In genomic region chr19:55454787-55455243, GRCh38 we compare ENCODE assay signal across 8 cellular contexts. TPM values are rescaled to one million over a fixed set of nuclear protein-coding genes. Genes with fewer than 3 reads are reported as not detected.
DNase-seq lines count a peak whose midpoint lies in the region; ATAC-seq and TF ChIP-seq lines count a peak whose summit lies in the region.

No MANE protein-coding gene starts in this region.

- ATAC-seq in GM19397 (IDR thresholded peaks at IDR 0.05; ENCODE audit: unreplicated experiment) (no peak), GM21515 (IDR thresholded peaks at IDR 0.05; ENCODE audit: unreplicated experiment) (no peak)

- peak; percentile 75 for DNase-seq in NCI-H82 (lab: John Stamatoyannopoulos, UW)
- DNase-seq in NCI-H82 treated with DMSO at 0.1 percent for 48 hours (lab: John Stamatoyannopoulos, UW; ENCODE audit: unreplicated experiment): no peak
- DNase-seq in NCI-H2196 (lab: John Stamatoyannopoulos, UW; ENCODE audit: unreplicated experiment): peak; percentile 67
- peak; percentile 35 for DNase-seq in activated T-cell treated with anti-CD3 and anti-CD28 coated beads for 1 hour (ENCODE audit: low read depth)
- no peak for DNase-seq in fibroblast of the aortic adventitia (ENCODE audit: low read depth)
- no peak for DNase-seq in retinal pigment epithelial cell (ENCODE audit: low read depth)

- TF ChIP-seq CTCF in fibroblast of the aortic adventitia (IDR thresholded peaks at IDR 0.05; ENCODE audit: insufficient read depth, low read length) (peak; percentile 76), retinal pigment epithelial cell (conservative IDR thresholded peaks at IDR 0.05; ENCODE audit: low read depth, low read length) (peak; percentile 84)

- H3K4me3 ChIP-seq in fibroblast of the aortic adventitia (ENCODE audit: low read depth, low read length) (no peak overlapping the region), retinal pigment epithelial cell (ENCODE audit: low read length) (no peak overlapping the region)

RNA-seq across cellular contexts. Expression of gene ISOC2, which starts 6.6 kb away (rescaled TPM):
- 24.4 and 41.3 TPM in 2 replicates for total RNA-seq in fibroblast of the aortic adventitia (ENCODE audit: low replicate concordance)

RNA-seq across cellular contexts. Expression of gene C19orf85, which starts 9.7 kb away (rescaled TPM):
- not detected in 2 replicates for total RNA-seq in fibroblast of the aortic adventitia (ENCODE audit: low replicate concordance)

RNA-seq across cellular contexts. Expression of gene SHISA7, which starts 11.7 kb away (rescaled TPM):
- not detected in 2 replicates for total RNA-seq in fibroblast of the aortic adventitia (ENCODE audit: low replicate concordance)

RNA-seq across cellular contexts. Expression of gene ZNF628, which starts 21.6 kb away (rescaled TPM):
- total RNA-seq in fibroblast of the aortic adventitia (ENCODE audit: low replicate concordance): 0.33 and 3.8 TPM in 2 replicates

RNA-seq across cellular contexts. Expression of gene NAT14, which starts 30.2 kb away (rescaled TPM):
- total RNA-seq in fibroblast of the aortic adventitia (ENCODE audit: low replicate concordance): 8.3 and 17.5 TPM in 2 replicates

Comparison
In these comparisons a context has a peak if more than half of its experiments do, and no peak if none do; other contexts are left out.
1. DNase-seq: peak in NCI-H82 (single experiment), NCI-H2196 (single experiment) and activated T-cell treated with anti-CD3 and anti-CD28 coated beads for 1 hour (single experiment); none in NCI-H82 treated with DMSO at 0.1 percent for 48 hours (single experiment), fibroblast of the aortic adventitia (single experiment) and retinal pigment epithelial cell (single experiment).